Comparison of ENCODE assay signal across 8 cellular contexts in the genomic region with DNA sequence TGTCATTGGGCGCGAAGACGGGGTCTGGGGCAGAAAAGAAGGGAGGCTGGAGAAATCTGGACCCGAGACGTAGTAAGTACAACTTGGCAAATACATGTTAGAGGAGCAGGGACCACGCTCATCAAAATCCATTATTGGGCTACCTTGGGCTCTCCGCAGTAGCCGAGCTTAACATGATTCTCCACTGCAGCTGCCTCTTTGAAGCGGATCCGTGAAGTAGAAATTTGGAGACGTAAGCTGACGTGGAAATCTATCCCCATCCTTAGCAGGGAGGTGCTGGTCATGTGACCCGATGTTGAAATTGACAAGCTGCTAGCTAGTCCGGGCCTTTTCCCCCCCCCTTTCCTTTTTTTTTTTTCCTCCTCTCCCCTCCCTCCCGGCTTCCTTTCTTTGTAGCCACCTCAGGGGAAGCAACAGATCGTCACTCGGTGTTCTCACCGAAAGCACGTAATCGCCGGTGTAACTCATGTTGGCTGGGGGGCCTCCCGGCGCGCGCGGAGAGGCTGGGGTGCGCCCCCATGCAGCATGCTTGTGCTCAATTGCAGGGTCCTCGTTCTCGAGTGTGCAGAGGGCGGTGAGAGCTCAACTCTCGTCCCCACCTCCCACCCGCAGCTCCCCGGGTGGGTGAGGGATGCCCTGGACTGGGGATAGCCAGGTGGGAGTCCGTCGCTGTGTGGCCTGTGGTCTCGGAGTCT.
DNase-seq lines count a peak whose midpoint lies in the region; ATAC-seq and TF ChIP-seq lines count a peak whose summit lies in the region.

Gene HOXA11, minus strand, starts transcription at position 220 of the 695 bp plus-strand sequence. Its CDS starts 88 bp downstream, at position 132.

- no peak for TF ChIP-seq CTCF in Loucy (conservative IDR thresholded peaks at IDR 0.05; ENCODE audit: low read length)
- no peak for TF ChIP-seq CTCF in astrocyte of the spinal cord (IDR thresholded peaks at IDR 0.05; ENCODE audit: low read depth, low read length)
- TF ChIP-seq CTCF in MM.1S (IDR thresholded peaks at IDR 0.05; ENCODE audit: low read length): no peak

- ATAC-seq in GM21381 (IDR thresholded peaks at IDR 0.05; ENCODE audit: unreplicated experiment) (no peak), GM18502 (IDR thresholded peaks at IDR 0.05; ENCODE audit: poor library complexity, unreplicated experiment) (no peak)

- H3K27ac ChIP-seq in mucosa of rectum (ENCODE audit: low read depth in 2 of 2, low read length in 2 of 2) (peak within 1 kb of the TSS; percentile 91 to 93), MM.1S (ENCODE audit: low read length) (no peak within 1 kb of the TSS)

- DNase-seq in EL (peak; percentile 98), astrocyte of the spinal cord (ENCODE audit: low read depth, low spot score) (no peak), COLO668 (lab: John Stamatoyannopoulos, UW; ENCODE audit: unreplicated experiment) (no peak), MM.1S (no peak)

- H3K4me3 ChIP-seq in Loucy (ENCODE audit: low read length, poor library complexity, severe bottlenecking) (peak within 1 kb of the TSS; percentile 91), astrocyte of the spinal cord (ENCODE audit: low read depth, low read length) (peak within 1 kb of the TSS; percentile 34), mucosa of rectum (ENCODE audit: low read length in 2 of 2) (peak within 1 kb of the TSS; percentile 83 to 87), MM.1S (ENCODE audit: low read length) (no peak within 1 kb of the TSS)

- no peak within 1 kb of the TSS for H2AFZ ChIP-seq in Loucy (ENCODE audit: low read length)
- H2AFZ ChIP-seq in MM.1S (ENCODE audit: low read length): no peak within 1 kb of the TSS

- H3K9me2 ChIP-seq in Loucy (replicated peaks; ENCODE audit: low read depth, low read length): no peaks in the 10 kb centered on the region
- H3K9me2 ChIP-seq in MM.1S (replicated peaks; ENCODE audit: insufficient read depth, low read length): no peaks in the 10 kb centered on the region

- H3K9ac ChIP-seq in Loucy (ENCODE audit: low read depth, low read length, poor library complexity, severe bottlenecking) (peak within 1 kb of the TSS; percentile 99), mucosa of rectum (ENCODE audit: low read depth in 1 of 2, low read length in 2 of 2) (peak within 1 kb of the TSS; percentile 94 to 96), MM.1S (ENCODE audit: low read length) (no peak within 1 kb of the TSS)

- H3K79me2 ChIP-seq in Loucy (ENCODE audit: insufficient read depth, low read length) (peaks cover 100% of the 10 kb centered on the region), MM.1S (ENCODE audit: low read length) (no peaks in the 10 kb centered on the region)

- H3K9me3 ChIP-seq in Loucy (ENCODE audit: insufficient read depth, low read depth, low read length) (no peaks in the 10 kb centered on the region), mucosa of rectum (ENCODE audit: control insufficient read depth in 2 of 2, low read length in 2 of 2) (no peaks in the 10 kb centered on the region), MM.1S (replicated peaks; ENCODE audit: insufficient read depth, low read length) (no peaks in the 10 kb centered on the region)

- no peaks in the 10 kb centered on the region for H3K36me3 ChIP-seq in Loucy (ENCODE audit: insufficient read depth, low read length)
- no peaks in the 10 kb centered on the region for H3K36me3 ChIP-seq in mucosa of rectum (ENCODE audit: control insufficient read depth in 2 of 2, insufficient read depth in 2 of 2, low read length in 2 of 2)
- H3K36me3 ChIP-seq in MM.1S (replicated peaks; ENCODE audit: insufficient read depth, low read length): no peaks in the 10 kb centered on the region

- H4K20me1 ChIP-seq in Loucy (ENCODE audit: insufficient read depth, low read length, poor library complexity, severe bottlenecking) (peaks cover 48% of the 10 kb centered on the region), MM.1S (ENCODE audit: insufficient read depth, low read length) (no peaks in the 10 kb centered on the region)

- peaks cover 31% of the 10 kb centered on the region for H3K27me3 ChIP-seq in Loucy (ENCODE audit: insufficient read depth, low read length, poor library complexity, severe bottlenecking)
- peaks cover 10 to 32% of the 10 kb centered on the region in 2 donors for H3K27me3 ChIP-seq in mucosa of rectum (ENCODE audit: control insufficient read depth in 2 of 2, insufficient read depth in 2 of 2, low read length in 2 of 2)
- peaks cover 84% of the 10 kb centered on the region for H3K27me3 ChIP-seq in MM.1S (replicated peaks; ENCODE audit: insufficient read depth, low read length)

- H3F3A ChIP-seq in Loucy (ENCODE audit: low read depth): peaks cover 6% of the 10 kb centered on the region; the same call in 1 of the 2 replicates
- H3F3A ChIP-seq in MM.1S (ENCODE audit: insufficient read depth, low read length): no peaks in the 10 kb centered on the region

- peak within 1 kb of the TSS; percentile 98 for H3K4me2 ChIP-seq in Loucy (ENCODE audit: low read depth, low read length, poor library complexity, severe bottlenecking)
- no peak within 1 kb of the TSS for H3K4me2 ChIP-seq in MM.1S (ENCODE audit: low read depth, low read length)

- peaks cover 58% of the 10 kb centered on the region for H3K4me1 ChIP-seq in Loucy (ENCODE audit: insufficient read depth, low read length, poor library complexity, severe bottlenecking)
- peaks cover 64 to 82% of the 10 kb centered on the region in 2 donors for H3K4me1 ChIP-seq in mucosa of rectum (ENCODE audit: control insufficient read depth in 2 of 2, insufficient read depth in 2 of 2, low read length in 2 of 2)
- no peaks in the 10 kb centered on the region for H3K4me1 ChIP-seq in MM.1S (ENCODE audit: low read length)

- in situ Hi-C loops in astrocyte of the spinal cord (cut with HindIII; ENCODE audit: low sequenced_read_pairs): no loop called here
